ENCODE assay signal across 8 cellular contexts in genomic region chr9:35728041-35728971, GRCh38. TPM values are rescaled to one million over a fixed set of nuclear protein-coding genes. Genes with fewer than 3 reads are reported as not detected.
A peak's percentile ranks its signal among the peaks of the same experiment; 100 is the strongest.
DNase-seq lines count a peak whose midpoint lies in the region; ATAC-seq, FAIRE-seq and TF ChIP-seq lines count a peak whose summit lies in the region.

No MANE protein-coding gene starts in this region.

- WGBS in thymus: 13% methylated on average over 10 of the region's 10 CpGs

- TF ChIP-seq CTCF in RWPE1 (conservative IDR thresholded peaks at IDR 0.05; ENCODE audit: low read depth) (no peak), endothelial cell (IDR thresholded peaks at IDR 0.05; ENCODE audit: unreplicated experiment) (no peak)

- no peaks in the 10 kb centered on the region for H3K27me3 ChIP-seq in mononuclear cell (ENCODE audit: insufficient read depth, low read length)
- no peaks in the 10 kb centered on the region for H3K27me3 ChIP-seq in thymus (ENCODE audit: control insufficient read depth, insufficient read depth)

- no peak for ATAC-seq in GM19328 (IDR thresholded peaks at IDR 0.05; ENCODE audit: unreplicated experiment)

- POLR2A ChIA-PET in RWPE1 (lab: Yijun Ruan, JAX; ENCODE audit: low non-redundant PET): no interaction called here

- FAIRE-seq in frontal cortex (lab: Jason Lieb, UNC): no peak

- peaks cover 16% of the 10 kb centered on the region for H3K27me3 Mint-ChIP-seq in endothelial cell (ENCODE audit: unreplicated experiment)

- TF ChIP-seq POLR2A in GM19099 (IDR thresholded peaks at IDR 0.05; ENCODE audit: extremely low read depth, insufficient read length, low read depth): peak; percentile 54

- H3K27ac ChIP-seq in RWPE1 (peak overlapping the region; percentile 76), thymus (ENCODE audit: low read depth) (peak overlapping the region; percentile 38)

- H3K9me3 ChIP-seq in mononuclear cell (ENCODE audit: low read depth, low read length) (no peaks in the 10 kb centered on the region), thymus (ENCODE audit: control insufficient read depth) (no peaks in the 10 kb centered on the region)

- DNase-seq in A172 (ENCODE audit: low spot score) (peak; percentile 88), RWPE1 (ENCODE audit: low spot score) (peak; percentile 68), endothelial cell (ENCODE audit: low spot score) (peak; percentile 68), frontal cortex (ENCODE audit: low spot score in 2 of 2) (no peak)

- peaks cover 36% of the 10 kb centered on the region for H3K36me3 Mint-ChIP-seq in endothelial cell (ENCODE audit: low read depth, unreplicated experiment)

- H3K4me1 ChIP-seq in mononuclear cell (ENCODE audit: insufficient read depth, low read length) (peaks cover 60% of the 10 kb centered on the region), thymus (ENCODE audit: control insufficient read depth, insufficient read depth, low read length) (peaks cover 52% of the 10 kb centered on the region)

- no peaks in the 10 kb centered on the region for H3K9me3 Mint-ChIP-seq in endothelial cell (ENCODE audit: unreplicated experiment)

- H3K36me3 ChIP-seq in thymus (ENCODE audit: control insufficient read depth, insufficient read depth): peaks cover 24% of the 10 kb centered on the region

- H3K4me1 Mint-ChIP-seq in endothelial cell (ENCODE audit: unreplicated experiment): peaks cover 27% of the 10 kb centered on the region

- CTCF ChIA-PET in RWPE1 (lab: Yijun Ruan, JAX): interaction anchor here (0.6 to 1.8 kb wide), 3 partner anchors 29 to 141 kb away, joined by 3 to 8 read pairs (median 4); no protein-coding TSS in a partner anchor

- H3K4me3 ChIP-seq in mononuclear cell (ENCODE audit: low read length): peak overlapping the region; percentile 13
- H3K4me3 ChIP-seq in thymus (ENCODE audit: low read length): peak overlapping the region; percentile 5

- no peak overlapping the region for H3K27ac Mint-ChIP-seq in endothelial cell (ENCODE audit: unreplicated experiment)

- no peak overlapping the region for H3K4me3 Mint-ChIP-seq in endothelial cell (ENCODE audit: unreplicated experiment)

RNA-seq across cellular contexts. Expression of gene TLN1, which starts 3.7 kb away (rescaled TPM):
- 139 and 155 TPM in 2 replicates for total RNA-seq in A172 (2014; rRNA removed; shearing (Covaris generic))
- 370 TPM for total RNA-seq in endothelial cell (ENCODE audit: unreplicated experiment)
- 195 TPM for total RNA-seq in mononuclear cell
- 74.5 TPM for polyA plus RNA-seq in thymus
- total RNA-seq in frontal cortex: 16.3 TPM

RNA-seq across cellular contexts. Expression of gene CREB3, which starts 4.2 kb away (rescaled TPM):
- 76.5 and 103 TPM in 2 replicates for total RNA-seq in A172 (2014; rRNA removed; shearing (Covaris generic))
- total RNA-seq in endothelial cell (ENCODE audit: unreplicated experiment) (29.2 TPM), mononuclear cell (15.7 TPM), frontal cortex (30.6 TPM)
- polyA plus RNA-seq in thymus: 25.6 TPM

RNA-seq across cellular contexts. Expression of gene GBA2, which starts 20.7 kb away (rescaled TPM):
- 12.2 and 15.0 TPM in 2 replicates for total RNA-seq in A172 (2014; rRNA removed; shearing (Covaris generic))
- total RNA-seq in endothelial cell (ENCODE audit: unreplicated experiment) (200 TPM), mononuclear cell (13.4 TPM), frontal cortex (48.9 TPM)
- polyA plus RNA-seq in thymus: 36.9 TPM

RNA-seq across cellular contexts. Expression of gene RGP1, which starts 20.8 kb away (rescaled TPM):
- total RNA-seq in A172 (2014; rRNA removed; shearing (Covaris generic)): 10.4 and 16.1 TPM in 2 replicates
- 51.4 TPM for total RNA-seq in endothelial cell (ENCODE audit: unreplicated experiment)
- 6.6 TPM for total RNA-seq in mononuclear cell
- polyA plus RNA-seq in thymus: 6.5 TPM
- 10.2 TPM for total RNA-seq in frontal cortex

RNA-seq across cellular contexts. Expression of gene MSMP, which starts 25.8 kb away (rescaled TPM):
- not detected in 2 replicates for total RNA-seq in A172 (2014; rRNA removed; shearing (Covaris generic))
- total RNA-seq in endothelial cell (ENCODE audit: unreplicated experiment) (2.8 TPM), mononuclear cell (not detected), frontal cortex (0.41 TPM)
- 0.25 TPM for polyA plus RNA-seq in thymus

Comparison
In these comparisons a context has a peak if more than half of its experiments do, and no peak if none do; other contexts are left out.
1. DNase-seq: peak in A172 (single experiment), RWPE1 (single experiment) and endothelial cell (single experiment); none in frontal cortex (0 of 2).